9 cellular contexts compared by ENCODE assay signal in genomic region chr1:43836267-43836951, GRCh38.
A peak's percentile ranks its signal among the peaks of the same experiment; 100 is the strongest.
DNase-seq lines count a peak whose midpoint lies in the region; ATAC-seq lines count a peak whose summit lies in the region.
"Had no signal": no experiment of that assay in that cellular context is flagged by ENCODE, and none has a peak within 500 bp of the region (broad histone marks: within the 10 kb centered on the region; RNA-seq: fewer than 3 reads in every experiment).

No MANE protein-coding gene starts in this region.

- peak overlapping the region; percentile 79 for H3K27ac ChIP-seq in thymus (ENCODE audit: low read depth)
- H3K27ac ChIP-seq: C4-2B had no signal

- H3K4me1 ChIP-seq in thymus (ENCODE audit: control insufficient read depth, insufficient read depth, low read length) = peaks cover 48% of the 10 kb centered on the region

- in situ Hi-C loops in ACHN (cut with HindIII; ENCODE audit: low pct_ligation_motif_present, low pct_unique_long_range_greater_than_20kb, low sequenced_read_pairs) = no loop called here

- H3K9me3 ChIP-seq in thymus (ENCODE audit: control insufficient read depth) = no peaks in the 10 kb centered on the region

- peaks cover 61% of the 10 kb centered on the region for H3K4me1 Mint-ChIP-seq in activated naive CD8-positive, alpha-beta T cell treated with anti-CD3 and anti-CD28 coated beads for 36 hours

- 10% methylated on average over 6 of the region's 6 CpGs for WGBS in thymus

- no peak overlapping the region for H3K4me3 ChIP-seq in thymus (ENCODE audit: low read length)

- H3K27me3 ChIP-seq in thymus (ENCODE audit: control insufficient read depth, insufficient read depth) = no peaks in the 10 kb centered on the region

- peak overlapping the region; percentile 88 for H3K27ac Mint-ChIP-seq in activated naive CD8-positive, alpha-beta T cell treated with anti-CD3 and anti-CD28 coated beads for 36 hours

- H3K4me3 Mint-ChIP-seq in activated naive CD8-positive, alpha-beta T cell treated with anti-CD3 and anti-CD28 coated beads for 36 hours = no peak overlapping the region

- no peaks in the 10 kb centered on the region for H3K9me3 Mint-ChIP-seq in activated naive CD8-positive, alpha-beta T cell treated with anti-CD3 and anti-CD28 coated beads for 36 hours

- H3K27me3 Mint-ChIP-seq in activated naive CD8-positive, alpha-beta T cell treated with anti-CD3 and anti-CD28 coated beads for 36 hours = no peaks in the 10 kb centered on the region

- no peaks in the 10 kb centered on the region for H3K36me3 ChIP-seq in thymus (ENCODE audit: control insufficient read depth, insufficient read depth)

- peak; percentile 61 for ATAC-seq in GM19463 (IDR thresholded peaks at IDR 0.05; ENCODE audit: unreplicated experiment)

- H3K36me3 Mint-ChIP-seq in activated naive CD8-positive, alpha-beta T cell treated with anti-CD3 and anti-CD28 coated beads for 36 hours = peaks cover 38% of the 10 kb centered on the region

- DNase-seq in ACHN = peak; percentile 28
- peak; percentile 97 for DNase-seq in NAMALWA (ENCODE audit: low spot score)
- peak; percentile 75 for DNase-seq in SHP77 treated with DMSO at 0.1 percent for 48 hours (lab: John Stamatoyannopoulos, UW)
- peak; percentile 75 for DNase-seq in activated naive CD8-positive, alpha-beta T cell treated with anti-CD3 and anti-CD28 coated beads for 36 hours
- peak; percentile 91 for DNase-seq in myocyte (ENCODE audit: low read depth)
- DNase-seq in epidermal melanocyte (ENCODE audit: insufficient read length, low spot score) = no peak
